Comparison of ENCODE assay signal across 7 cellular contexts in genomic region chr7:90262438-90262837, GRCh38. TPM values are rescaled to one million over a fixed set of nuclear protein-coding genes. Genes with fewer than 3 reads are reported as not detected.
DNase-seq lines count a peak whose midpoint lies in the region; ATAC-seq, FAIRE-seq and TF ChIP-seq lines count a peak whose summit lies in the region.

No MANE protein-coding gene starts in this region.

- in situ Hi-C loops in K562 (cut with MboI): no loop called here

- H3K4me1 ChIP-seq in HCT116 (ENCODE audit: control insufficient read depth in 1 of 2, insufficient read depth in 2 of 2, low read length in 2 of 2) (no peaks in the 10 kb centered on the region), K562 (replicated peaks in 1 of 2; ENCODE audit: control insufficient read depth in 2 of 2, insufficient read depth in 2 of 2, low read length in 2 of 2) (no peaks in the 10 kb centered on the region), right lobe of liver (peaks cover 0 to 15% (median 2%) of the 10 kb centered on the region in 4 donors)

- peak; percentile 35 to 85 (median 50); a peak in 5 of 6 replicates for TF ChIP-seq CTCF in HCT116 (IDR thresholded peaks at IDR 0.05 in 2 of 3, conservative IDR thresholded peaks at IDR 0.05 in 1 of 3; ENCODE audit: borderline replicate concordance in 1 of 3, insufficient read depth in 1 of 3, low read depth in 2 of 3, low read length in 2 of 3)
- peak in 2 of 3 experiments; percentile 35 to 69; a peak in 3 of 6 replicates for TF ChIP-seq CTCF in K562 (IDR thresholded peaks at IDR 0.05 in 2 of 3, conservative IDR thresholded peaks at IDR 0.05 in 1 of 3; ENCODE audit: insufficient read depth in 2 of 3, low read depth in 1 of 3, low read length in 3 of 3)
- TF ChIP-seq CTCF in right lobe of liver (IDR thresholded peaks at IDR 0.05): peak; percentile 45 to 61 (median 58)

- POLR2A ChIA-PET in HCT116 (lab: Charles Lee): no interaction called here
- POLR2A ChIA-PET in K562 (lab: Yijun Ruan, JAX): no interaction called here

- BruUV-seq in HCT116 (replicated peaks; lab: Mats Ljungman, UMichigan) (no TSS peak), K562 (replicated peaks; lab: Mats Ljungman, UMichigan) (no TSS peak)

- TF ChIP-seq POLR2A in HCT116 (IDR thresholded peaks at IDR 0.05; ENCODE audit: borderline replicate concordance, extremely low read depth, insufficient read depth, insufficient read length): no peak
- no peak for TF ChIP-seq POLR2A in K562 (conservative IDR thresholded peaks at IDR 0.05)
- no peak for TF ChIP-seq POLR2A in right lobe of liver (IDR thresholded peaks at IDR 0.05)

- peak; percentile 85 for ATAC-seq in GM18502 (IDR thresholded peaks at IDR 0.05; ENCODE audit: poor library complexity, unreplicated experiment)
- peak; percentile 79 for ATAC-seq in HCT116
- peak; percentile 84 for ATAC-seq in K562
- peak; percentile 77 to 88 (median 81) for ATAC-seq in right lobe of liver
- ATAC-seq in HG02623 (IDR thresholded peaks at IDR 0.05; ENCODE audit: unreplicated experiment): no peak

- H2AFZ ChIP-seq in HCT116 (ENCODE audit: low read depth, low read length, poor library complexity, severe bottlenecking): no peak overlapping the region
- no peak overlapping the region for H2AFZ ChIP-seq in K562 (ENCODE audit: low read depth, low read length)

- FAIRE-seq in K562 (lab: Jason Lieb, UNC): no peak

- H3K9ac ChIP-seq in HCT116 (ENCODE audit: low read length) (no peak overlapping the region), K562 (ENCODE audit: insufficient read depth in 1 of 2, low read depth in 2 of 2, low read length in 2 of 2) (no peak overlapping the region)

- intact Hi-C loops in HCT116 (cut with micrococcal nuclease): loop anchor here (1.0 to 5.0 kb wide), 2 partner anchors 108 to 1715 kb away; partner anchors contain the start of gene STEAP1
- intact Hi-C loops in K562 (cut with micrococcal nuclease): loop anchor here (1.0 to 2.0 kb wide), 2 partner anchors 108 to 164 kb away; partner anchors contain the start of gene STEAP1
- intact Hi-C loops in right lobe of liver (cut with DNase I): no loop called here

- no peaks in the 10 kb centered on the region for H3K9me1 ChIP-seq in K562 (ENCODE audit: control insufficient read depth, insufficient read depth, low read length)

- peak; percentile 84 for TF ChIP-seq RAD21 in HCT116 (IDR thresholded peaks at IDR 0.05; ENCODE audit: low read depth)
- peak; percentile 58 to 65 for TF ChIP-seq RAD21 in K562 (CRISPR knock-in tag; conservative IDR thresholded peaks at IDR 0.05 in 1 of 2, IDR thresholded peaks at IDR 0.05 in 1 of 2)

- no peak for TF ChIP-seq EP300 in K562 (IDR thresholded peaks at IDR 0.05; ENCODE audit: low read length)

- CTCF ChIA-PET in HCT116 (lab: Charles Lee) (interaction anchor here (1.2 kb wide), 1 partner anchor 51 kb away, joined by 3 read pairs; the partner anchor contains the start of gene STEAP2), K562 (lab: Yijun Ruan, JAX; ENCODE audit: low intra/inter-chr PET ratio) (interaction anchor here (0.7 to 1.7 kb wide), 2 partner anchors 109 to 368 kb away, joined by 3 to 11 read pairs; partner anchors contain the start of gene STEAP1)

- no peaks in the 10 kb centered on the region for H3K9me2 ChIP-seq in HCT116 (ENCODE audit: insufficient read depth)

- no peaks in the 10 kb centered on the region for H3K36me3 ChIP-seq in HCT116 (ENCODE audit: control insufficient read depth in 1 of 2, insufficient read depth in 2 of 2, low read length in 2 of 2)
- H3K36me3 ChIP-seq in K562 (ENCODE audit: control insufficient read depth, insufficient read depth, low read length): no peaks in the 10 kb centered on the region
- no peaks in the 10 kb centered on the region for H3K36me3 ChIP-seq in right lobe of liver

- H4K20me1 ChIP-seq in HCT116 (ENCODE audit: insufficient read depth): no peaks in the 10 kb centered on the region
- H4K20me1 ChIP-seq in K562 (replicated peaks; ENCODE audit: control insufficient read depth, insufficient read depth, low read length): no peaks in the 10 kb centered on the region

- H3K4me2 ChIP-seq in HCT116 (ENCODE audit: low read length): no peak overlapping the region
- no peak overlapping the region for H3K4me2 ChIP-seq in K562 (ENCODE audit: insufficient read depth, low read length)

- H3K9me3 ChIP-seq in HCT116 (ENCODE audit: control insufficient read depth in 1 of 2, insufficient read depth in 1 of 2, low read depth in 1 of 2, low read length in 2 of 2) (no peaks in the 10 kb centered on the region), K562 (replicated peaks; ENCODE audit: control insufficient read depth, insufficient read depth, low read depth, low read length) (no peaks in the 10 kb centered on the region), right lobe of liver (no peaks in the 10 kb centered on the region)

- no peaks in the 10 kb centered on the region for H3K27me3 ChIP-seq in HCT116 (ENCODE audit: insufficient read depth, low read length)
- no peaks in the 10 kb centered on the region; a peak in 1 of 5 replicates for H3K27me3 ChIP-seq in K562 (ENCODE audit: control insufficient read depth in 2 of 2, insufficient read depth in 2 of 2, low read length in 2 of 2)
- H3K27me3 ChIP-seq in right lobe of liver: no peaks in the 10 kb centered on the region

- RAD21 ChIA-PET in HCT116 (lab: Charles Lee; ENCODE audit: low non-redundant PET in 1 of 2, low total read pairs in 2 of 2, uncharacterized antibody in 2 of 2, unreplicated experiment in 2 of 2): no interaction called here

- DNase-seq in HCT116 (ENCODE audit: low read depth, low spot score): peak; percentile 15
- peak; percentile 52 for DNase-seq in NCI-H1105 treated with DMSO at 0.1 percent for 48 hours (lab: John Stamatoyannopoulos, UW)
- peak; percentile 19 to 36 (median 30) for DNase-seq in K562 (ENCODE audit: extremely low read depth in 1 of 4, low spot score in 3 of 4)
- no peak for DNase-seq in right lobe of liver
- no peak for DNase-seq in epidermal melanocyte (ENCODE audit: insufficient read length, low spot score)

- no peak overlapping the region for H3K4me3 ChIP-seq in HCT116 (replicated peaks in 1 of 2; ENCODE audit: low read depth in 1 of 2, low read length in 2 of 2)
- no peak overlapping the region for H3K4me3 ChIP-seq in K562
- H3K4me3 ChIP-seq in right lobe of liver: no peak overlapping the region

- H3K79me2 ChIP-seq in HCT116 (ENCODE audit: insufficient read depth, low read length): no peaks in the 10 kb centered on the region
- H3K79me2 ChIP-seq in K562 (ENCODE audit: control insufficient read depth, insufficient read depth, low read length): no peaks in the 10 kb centered on the region

- no peak overlapping the region for H3K27ac ChIP-seq in HCT116 (ENCODE audit: low read depth, low read length)
- H3K27ac ChIP-seq in K562 (ENCODE audit: extremely low read depth, low read depth, low read length): no peak overlapping the region
- no peak overlapping the region for H3K27ac ChIP-seq in right lobe of liver

RNA-seq across cellular contexts. Expression of gene CFAP69, which starts 17.5 kb away (rescaled TPM):
- total RNA-seq in HCT116 (2021; ENCODE audit: unreplicated experiment): 4.1 TPM
- 1.5 and 1.6 TPM in 2 replicates for polyA plus RNA-seq in HCT116 (2012)
- total RNA-seq in K562 (2011; cell fraction: chromatin; rRNA removed; ENCODE audit: low replicate concordance): 5.7 and 9.6 TPM in 2 replicates
- total RNA-seq in K562 (2011; cell fraction: nucleolus; rRNA removed): 2.7 and 3.4 TPM in 2 replicates
- total RNA-seq in K562 (2011; cell fraction: nucleoplasm; rRNA removed): 1.7 and 2.1 TPM in 2 replicates
- 3.2 and 5.4 TPM in 2 replicates for total RNA-seq in K562 (2014; rRNA removed)
- total RNA-seq in K562 (2014; rRNA removed; fragmentation: Illumina TruSeq; extraction: Trizol): 1.8 and 2.4 TPM in 2 replicates
- 1.1 and 1.3 TPM in 2 replicates for total RNA-seq in K562 (2015; rRNA removed; fragmentation: Illumina TruSeq; extraction: Trizol)
- total RNA-seq in K562 (2021): 1.3 and 2.3 TPM in 2 replicates
- 0.77 and 1.7 TPM in 2 replicates for polyA plus RNA-seq in K562 (2011; rRNA removed)
- 0.12 and 1.3 TPM in 2 replicates for polyA plus RNA-seq in K562 (2011; cell fraction: cytosol; rRNA removed)
- polyA plus RNA-seq in K562 (2011; cell fraction: nucleus; rRNA removed): 3.5 and 5.8 TPM in 2 replicates
- 0.86 and 1.1 TPM in 2 replicates for polyA plus RNA-seq in K562 (2012)
- polyA plus RNA-seq in K562 (2014; fragmentation: Illumina TruSeq; extraction: Trizol): 1.1 and 1.2 TPM in 2 replicates
- polyA plus RNA-seq in K562 (2014; fragmentation: Nextera tagmentation; extraction: Ambion mirVana): under 1 TPM; 0.24 to 0.84 TPM
- 1.5 and 5.1 TPM in 2 replicates for polyA plus RNA-seq in K562 (2014; rRNA removed)
- polyA minus RNA-seq in K562 (2011; rRNA and poly(A)+ RNA removed): 2.4 and 2.6 TPM in 2 replicates
- polyA minus RNA-seq in K562 (2011; cell fraction: cytosol; rRNA and poly(A)+ RNA removed): 0.76 TPM in 1 of 2 replicates, not detected in the other
- polyA minus RNA-seq in K562 (2011; cell fraction: nucleus; rRNA and poly(A)+ RNA removed): 3.7 and 12.4 TPM in 2 replicates
- total RNA-seq in right lobe of liver: 1 to 10 TPM; 1.7 to 8.2 (median 3.8) TPM

RNA-seq across cellular contexts. Expression of gene STEAP2, which starts 50.9 kb away (rescaled TPM):
- total RNA-seq in HCT116 (2021; ENCODE audit: unreplicated experiment): 13.4 TPM
- polyA plus RNA-seq in HCT116 (2012): 2.7 and 4.9 TPM in 2 replicates
- not detected in 2 replicates for total RNA-seq in K562 (2011; cell fraction: chromatin; rRNA removed; ENCODE audit: low replicate concordance)
- not detected in 2 replicates for total RNA-seq in K562 (2011; cell fraction: nucleolus; rRNA removed)
- not detected in 2 replicates for total RNA-seq in K562 (2011; cell fraction: nucleoplasm; rRNA removed)
- total RNA-seq in K562 (2014; rRNA removed): not detected in 2 replicates
- total RNA-seq in K562 (2014; rRNA removed; fragmentation: Illumina TruSeq; extraction: Trizol): not detected in 2 replicates
- not detected in 2 replicates for total RNA-seq in K562 (2015; rRNA removed; fragmentation: Illumina TruSeq; extraction: Trizol)
- 0.02 and 0.04 TPM in 2 replicates for total RNA-seq in K562 (2021)
- polyA plus RNA-seq in K562 (2011; rRNA removed): not detected in 2 replicates
- not detected in 2 replicates for polyA plus RNA-seq in K562 (2011; cell fraction: cytosol; rRNA removed)
- not detected in 2 replicates for polyA plus RNA-seq in K562 (2011; cell fraction: nucleus; rRNA removed)
- 0.03 and 0.10 TPM in 2 replicates for polyA plus RNA-seq in K562 (2012)
- polyA plus RNA-seq in K562 (2014; fragmentation: Illumina TruSeq; extraction: Trizol): not detected in 2 replicates
- under 1 TPM in 1 of 2 experiments, not detected in 1; 0.03 TPM for polyA plus RNA-seq in K562 (2014; fragmentation: Nextera tagmentation; extraction: Ambion mirVana)
- not detected in 2 replicates for polyA plus RNA-seq in K562 (2014; rRNA removed)
- not detected in 2 replicates for polyA minus RNA-seq in K562 (2011; rRNA and poly(A)+ RNA removed)
- not detected in 2 replicates for polyA minus RNA-seq in K562 (2011; cell fraction: cytosol; rRNA and poly(A)+ RNA removed)
- under 0.01 TPM in 1 of 2 replicates, not detected in the other for polyA minus RNA-seq in K562 (2011; cell fraction: nucleus; rRNA and poly(A)+ RNA removed)
- 1 to 10 TPM; 1.5 to 9.8 (median 5.3) TPM for total RNA-seq in right lobe of liver

RNA-seq across cellular contexts. Expression of gene FAM237B, which starts 58.7 kb away (rescaled TPM):
- not detected for total RNA-seq in HCT116 (2021; ENCODE audit: unreplicated experiment)
- 0.01 TPM in 1 of 2 replicates, not detected in the other for polyA plus RNA-seq in HCT116 (2012)
- total RNA-seq in K562 (2011; cell fraction: chromatin; rRNA removed; ENCODE audit: low replicate concordance): not detected in 2 replicates
- total RNA-seq in K562 (2011; cell fraction: nucleolus; rRNA removed): not detected in 2 replicates
- total RNA-seq in K562 (2011; cell fraction: nucleoplasm; rRNA removed): not detected in 2 replicates
- not detected in 2 replicates for total RNA-seq in K562 (2014; rRNA removed)
- not detected in 2 replicates for total RNA-seq in K562 (2014; rRNA removed; fragmentation: Illumina TruSeq; extraction: Trizol)
- not detected in 2 replicates for total RNA-seq in K562 (2015; rRNA removed; fragmentation: Illumina TruSeq; extraction: Trizol)
- not detected in 2 replicates for total RNA-seq in K562 (2021)
- not detected in 2 replicates for polyA plus RNA-seq in K562 (2011; rRNA removed)
- not detected in 2 replicates for polyA plus RNA-seq in K562 (2011; cell fraction: cytosol; rRNA removed)
- not detected in 2 replicates for polyA plus RNA-seq in K562 (2011; cell fraction: nucleus; rRNA removed)
- not detected in 2 replicates for polyA plus RNA-seq in K562 (2012)
- polyA plus RNA-seq in K562 (2014; fragmentation: Illumina TruSeq; extraction: Trizol): not detected in 2 replicates
- polyA plus RNA-seq in K562 (2014; fragmentation: Nextera tagmentation; extraction: Ambion mirVana): not detected
- polyA plus RNA-seq in K562 (2014; rRNA removed): not detected in 2 replicates
- not detected in 2 replicates for polyA minus RNA-seq in K562 (2011; rRNA and poly(A)+ RNA removed)
- polyA minus RNA-seq in K562 (2011; cell fraction: cytosol; rRNA and poly(A)+ RNA removed): not detected in 2 replicates
- polyA minus RNA-seq in K562 (2011; cell fraction: nucleus; rRNA and poly(A)+ RNA removed): not detected in 2 replicates
- not detected for total RNA-seq in right lobe of liver

Comparison
In these comparisons a context has a peak if more than half of its experiments do, and no peak if none do; other contexts are left out.
1. DNase-seq: peak in HCT116 (single experiment), NCI-H1105 treated with DMSO at 0.1 percent for 48 hours (single experiment) and K562 (4 of 4); none in right lobe of liver (0 of 3) and epidermal melanocyte (single experiment).
2. intact Hi-C loops: an anchor here in HCT116 (1.0 to 5.0 kb wide) and K562 (1.0 to 2.0 kb wide); none called in right lobe of liver.
3. Peak in every context shown above with its lines, with median percentiles within 50 percentile points of each other: CTCF ChIP-seq.